In genomic region chr20:48040491-48040890, GRCh38 we compare ENCODE assay signal across 18 cellular contexts.
"Had no signal": no experiment of that assay in that cellular context is flagged by ENCODE, and none has a peak within 500 bp of the region (broad histone marks: within the 10 kb centered on the region; RNA-seq: fewer than 3 reads in every experiment).

No MANE protein-coding gene starts in this region.

- H3K4me1 ChIP-seq: left lung, tibial artery had no signal

- H3K36me3 ChIP-seq: esophagus muscularis mucosa, left lung, tibial artery had no signal

- H3K4me3 Mint-ChIP-seq: activated CD4-positive, alpha-beta T cell treated with anti-CD3 and anti-CD28 coated beads, Interleukin-2, amount 10 ng/mL, durations not matched to agents 24 days and 14 days; activated naive CD8-positive, alpha-beta T cell; activated T-cell treated with anti-CD3 and anti-CD28 coated beads, Interleukin-2, amount 50 U/mL, for 72 hours; memory B cell; natural killer cell had no signal

- H3K9me3 ChIP-seq: esophagus muscularis mucosa, left lung, tibial artery had no signal

- H3K27ac ChIP-seq: esophagus muscularis mucosa, left lung, skin epidermis, tibial artery had no signal

- H3K4me3 ChIP-seq: esophagus muscularis mucosa, left lung, skin epidermis, tibial artery had no signal

- H3K27me3 Mint-ChIP-seq: activated CD4-positive, alpha-beta T cell treated with anti-CD3 and anti-CD28 coated beads, Interleukin-2, amount 10 ng/mL, durations not matched to agents 24 days and 14 days; activated naive CD8-positive, alpha-beta T cell had no signal

- H3K27me3 ChIP-seq: esophagus muscularis mucosa had no signal

- ATAC-seq: activated T-cell treated with anti-CD3 and anti-CD28 coated beads, Interleukin-2, amount 50 U/mL, for 72 hours; left lung; natural killer cell had no signal

- H3K36me3 Mint-ChIP-seq: activated naive CD8-positive, alpha-beta T cell; natural killer cell had no signal

- H3K27ac Mint-ChIP-seq: activated CD4-positive, alpha-beta T cell treated with anti-CD3 and anti-CD28 coated beads, Interleukin-2, amount 10 ng/mL, durations not matched to agents 24 days and 14 days; activated naive CD8-positive, alpha-beta T cell; activated T-cell treated with anti-CD3 and anti-CD28 coated beads, Interleukin-2, amount 50 U/mL, for 72 hours; memory B cell; natural killer cell had no signal

- DNase-seq: activated CD4-positive, alpha-beta T cell treated with anti-CD3 and anti-CD28 coated beads, Interleukin-2, amount 10 ng/mL, durations not matched to agents 24 days and 14 days; activated CD4-positive, CD25-positive, alpha-beta regulatory T cell; activated CD8-positive, alpha-beta memory T cell treated with anti-CD3 and anti-CD28 coated beads, Interleukin-2, amount 50 U/mL, for 48 hours; activated gamma-delta T cell; activated T-cell treated with anti-CD3 and anti-CD28 coated beads, Interleukin-2, amount 50 U/mL, for 72 hours; amniotic stem cell; caudate nucleus; hippocampal formation; left lung; natural killer cell; occipital lobe; stimulated activated CD4-positive, alpha-beta T cell treated with anti-CD3 and anti-CD28 coated beads, Interleukin-4, amount 100 ng/mL, for 24 hours; stimulated activated naive CD4-positive, alpha-beta T cell; tibial artery had no signal

- H3K4me1 Mint-ChIP-seq: activated CD4-positive, alpha-beta T cell treated with anti-CD3 and anti-CD28 coated beads, Interleukin-2, amount 10 ng/mL, durations not matched to agents 24 days and 14 days; memory B cell; natural killer cell had no signal

- H3K9me3 Mint-ChIP-seq: activated CD4-positive, alpha-beta T cell treated with anti-CD3 and anti-CD28 coated beads, Interleukin-2, amount 10 ng/mL, durations not matched to agents 24 days and 14 days; activated T-cell treated with anti-CD3 and anti-CD28 coated beads, Interleukin-2, amount 50 U/mL, for 72 hours; natural killer cell had no signal
